Comparison of ENCODE assay signal across 8 cellular contexts in the genomic region with DNA sequence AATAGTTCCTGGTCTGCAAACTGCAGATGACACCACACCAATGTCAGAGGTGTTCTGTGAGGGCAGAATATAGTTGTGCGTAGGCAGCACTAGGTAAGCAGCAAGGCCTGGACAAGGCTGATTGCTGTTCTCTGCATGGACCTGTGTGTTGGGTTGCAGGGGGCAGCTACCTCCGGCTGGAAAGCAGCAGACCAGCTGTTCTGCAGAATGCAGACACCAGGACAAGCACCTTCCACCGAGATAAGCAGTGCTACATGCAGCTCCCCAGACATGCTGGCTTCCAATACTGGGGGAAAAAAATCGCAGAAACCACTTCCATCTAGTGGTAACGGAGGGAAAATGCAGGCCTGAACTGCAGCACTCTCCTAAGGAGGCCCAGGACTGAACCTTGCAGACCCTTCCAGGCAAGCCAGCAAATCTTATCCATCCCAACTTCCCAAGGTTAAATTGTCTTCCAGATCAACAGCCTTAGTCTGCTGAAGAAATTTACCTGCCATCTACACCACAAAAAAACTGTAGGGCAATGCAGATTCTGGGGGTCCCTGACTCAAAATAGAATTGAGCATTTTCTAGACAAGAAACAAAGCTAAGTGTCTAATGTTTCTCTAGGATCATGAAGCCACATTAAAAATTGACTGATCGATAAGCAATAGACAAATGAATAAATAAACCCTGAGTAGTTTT. TPM values are rescaled to one million over a fixed set of nuclear protein-coding genes. Genes with fewer than 3 reads are reported as not detected.
A peak's percentile ranks its signal among the peaks of the same experiment; 100 is the strongest.
DNase-seq lines count a peak whose midpoint lies in the region; ATAC-seq, FAIRE-seq and TF ChIP-seq lines count a peak whose summit lies in the region.

No MANE protein-coding gene starts in this region.

- H3K4me2 ChIP-seq in keratinocyte (ENCODE audit: control insufficient read depth, extremely low read depth, insufficient read depth, low read depth, low read length): no peak overlapping the region

- DNase-seq in AG09319 (ENCODE audit: extremely low read depth, low read depth) (no peak), NCI-H524 (lab: John Stamatoyannopoulos, UW) (peak; percentile 58 to 85), breast epithelium (ENCODE audit: low spot score in 2 of 2) (no peak), keratinocyte (ENCODE audit: low read depth, low spot score) (peak; percentile 19), testis (peak; percentile 47)
- DNase-seq in T-helper 2 cell treated with Interferon-gamma antibody and Interleukin-4, amounts not matched to agents 5 μg/mL and 100 μg/mL, for 36 hours (ENCODE audit: low spot score): no peak

- H3K4me1 Mint-ChIP-seq in T-helper 2 cell treated with Interferon-gamma antibody and Interleukin-4, amounts not matched to agents 5 μg/mL and 100 μg/mL, for 36 hours (ENCODE audit: low read depth): no peaks in the 10 kb centered on the region

- H3K9me1 ChIP-seq in keratinocyte (ENCODE audit: control insufficient read depth, extremely low read depth, insufficient read depth, low read length): no peaks in the 10 kb centered on the region

- TF ChIP-seq CTCF in AG09319 (IDR thresholded peaks at IDR 0.05; ENCODE audit: low read depth, low read length): peak; percentile 45
- TF ChIP-seq CTCF in GM12874 (IDR thresholded peaks at IDR 0.05; ENCODE audit: insufficient read depth, low read depth, low read length): peak; percentile 65
- peak; percentile 8 to 76 (median 67) for TF ChIP-seq CTCF in breast epithelium (IDR thresholded peaks at IDR 0.05)
- TF ChIP-seq CTCF in keratinocyte (optimal IDR thresholded peaks at IDR 0.05 in 1 of 3, IDR thresholded peaks at IDR 0.05 in 1 of 3, conservative IDR thresholded peaks at IDR 0.05 in 1 of 3; ENCODE audit: extremely low read depth in 1 of 3, insufficient read depth in 2 of 3, low read length in 3 of 3): peak; percentile 85 to 92 (median 87)
- peak in 2 of 3 experiments; percentile 46 to 66 for TF ChIP-seq CTCF in testis (IDR thresholded peaks at IDR 0.05)

- H3K4me1 ChIP-seq in breast epithelium: no peaks in the 10 kb centered on the region
- H3K4me1 ChIP-seq in keratinocyte (ENCODE audit: control insufficient read depth, extremely low read depth, insufficient read depth, low read length): no peaks in the 10 kb centered on the region
- H3K4me1 ChIP-seq in testis: no peaks in the 10 kb centered on the region

- H3K36me3 ChIP-seq in breast epithelium (no peaks in the 10 kb centered on the region), keratinocyte (ENCODE audit: control insufficient read depth in 2 of 2, extremely low read depth in 1 of 2, insufficient read depth in 2 of 2, low read length in 2 of 2) (no peaks in the 10 kb centered on the region), testis (ENCODE audit: low read depth, missing control alignments) (no peaks in the 10 kb centered on the region)

- H3K4me3 Mint-ChIP-seq in T-helper 2 cell treated with Interferon-gamma antibody and Interleukin-4, amounts not matched to agents 5 μg/mL and 100 μg/mL, for 36 hours: no peak overlapping the region

- H3K27ac ChIP-seq in breast epithelium (no peak overlapping the region), keratinocyte (ENCODE audit: control insufficient read depth, insufficient read depth, low read length) (no peak overlapping the region), testis (no peak overlapping the region)

- dilution Hi-C loops in keratinocyte (cut with MboI; ENCODE audit: extremely low pct_ligation_motif_present, low sequenced_read_pairs): no loop called here

- no peak overlapping the region for H3K9ac ChIP-seq in keratinocyte (ENCODE audit: control insufficient read depth, extremely low read depth, insufficient read depth, low read length)

- H3K36me3 Mint-ChIP-seq in T-helper 2 cell treated with Interferon-gamma antibody and Interleukin-4, amounts not matched to agents 5 μg/mL and 100 μg/mL, for 36 hours (ENCODE audit: low read depth): no peaks in the 10 kb centered on the region

- no peak overlapping the region for H2AFZ ChIP-seq in keratinocyte (ENCODE audit: control insufficient read depth, low read length)

- intact Hi-C loops in breast epithelium (cut with DNase I; ENCODE audit: low total_unique reads): loop anchor here (10.0 kb wide), 1 partner anchor 192 kb away; no protein-coding TSS in a partner anchor
- intact Hi-C loops in testis (cut with DNase I; ENCODE audit: low total_unique reads): loop anchor here (10.0 kb wide), 1 partner anchor 202 kb away; no protein-coding TSS in a partner anchor

- H3K9me3 Mint-ChIP-seq in T-helper 2 cell treated with Interferon-gamma antibody and Interleukin-4, amounts not matched to agents 5 μg/mL and 100 μg/mL, for 36 hours: no peaks in the 10 kb centered on the region

- no peak overlapping the region for H3K27ac Mint-ChIP-seq in T-helper 2 cell treated with Interferon-gamma antibody and Interleukin-4, amounts not matched to agents 5 μg/mL and 100 μg/mL, for 36 hours

- peak; percentile 78 for ATAC-seq in HG03280 (IDR thresholded peaks at IDR 0.05; ENCODE audit: unreplicated experiment)

- H3K79me2 ChIP-seq in keratinocyte (ENCODE audit: control insufficient read depth, insufficient read depth, low read length): no peaks in the 10 kb centered on the region

- H4K20me1 ChIP-seq in keratinocyte (ENCODE audit: control insufficient read depth, extremely low read depth, insufficient read depth, low read length): no peaks in the 10 kb centered on the region

- no peak for TF ChIP-seq POLR2A in breast epithelium (IDR thresholded peaks at IDR 0.05)
- no peak for TF ChIP-seq POLR2A in testis (IDR thresholded peaks at IDR 0.05)

- H3K9me3 ChIP-seq in breast epithelium: no peaks in the 10 kb centered on the region
- no peaks in the 10 kb centered on the region for H3K9me3 ChIP-seq in keratinocyte (ENCODE audit: control insufficient read depth, low read depth, low read length)
- H3K9me3 ChIP-seq in testis: no peaks in the 10 kb centered on the region

- H3K27me3 Mint-ChIP-seq in T-helper 2 cell treated with Interferon-gamma antibody and Interleukin-4, amounts not matched to agents 5 μg/mL and 100 μg/mL, for 36 hours (ENCODE audit: low read depth): no peaks in the 10 kb centered on the region

- WGBS in testis, 2 donors: 25 to 38% methylated on average over 4 to 6 of the region's 6 CpGs

- FAIRE-seq in keratinocyte (lab: Jason Lieb, UNC): peak; percentile 69

- H3K4me3 ChIP-seq in breast epithelium: no peak overlapping the region
- H3K4me3 ChIP-seq in keratinocyte (ENCODE audit: control insufficient read depth in 2 of 3, extremely low read depth in 1 of 3, insufficient read depth in 2 of 3, low read depth in 1 of 3, low read length in 3 of 3): no peak overlapping the region
- no peak overlapping the region for H3K4me3 ChIP-seq in testis

- no peaks in the 10 kb centered on the region for H3K27me3 ChIP-seq in breast epithelium
- no peaks in the 10 kb centered on the region for H3K27me3 ChIP-seq in keratinocyte (ENCODE audit: control insufficient read depth, extremely low read depth, insufficient read depth, low read length)
- H3K27me3 ChIP-seq in testis: no peaks in the 10 kb centered on the region

RNA-seq across cellular contexts. Expression of a gene that starts 50.5 kb away (rescaled TPM):
- total RNA-seq in breast epithelium: 10 to 100 TPM in 2 of 3 donors, 1 to 10 TPM in 1; 2.2 to 37.3 (median 16.1) TPM
- 4.4 to 6.5 TPM (median 4.5 TPM) in 3 replicates for polyA plus RNA-seq in keratinocyte
- 3.7 TPM for polyA plus RNA-seq in keratinocyte (2011; ENCODE audit: low read depth)
- polyA plus RNA-seq in keratinocyte (2011; cell fraction: cytosol; rRNA removed): 7.9 and 9.7 TPM in 2 replicates
- polyA plus RNA-seq in keratinocyte (2011; cell fraction: nucleus; rRNA removed): 8.6 and 10.8 TPM in 2 replicates
- polyA plus RNA-seq in keratinocyte (2012; ENCODE audit: low replicate concordance): 5.4 and 6.8 TPM in 2 replicates
- 4.5 to 12.7 TPM (median 9.8 TPM) in 3 replicates for polyA minus RNA-seq in keratinocyte
- polyA minus RNA-seq in keratinocyte (2011; cell fraction: cytosol; rRNA and poly(A)+ RNA removed): 5.6 TPM
- 7.6 and 12.6 TPM in 2 replicates for polyA minus RNA-seq in keratinocyte (2011; cell fraction: nucleus; rRNA and poly(A)+ RNA removed)
- total RNA-seq in testis: 10 to 100 TPM; 12.3 to 14.8 TPM
- 9.2 TPM for polyA plus RNA-seq in testis (ENCODE audit: insufficient read depth, low read depth, low replicate concordance)

Comparison
In these comparisons a context has a peak if more than half of its experiments do, and no peak if none do; other contexts are left out.
1. DNase-seq: peak in NCI-H524 (2 of 2), keratinocyte (single experiment) and testis (single experiment); none in AG09319 (single experiment), breast epithelium (0 of 2) and T-helper 2 cell treated with Interferon-gamma antibody and Interleukin-4, amounts not matched to agents 5 μg/mL and 100 μg/mL, for 36 hours (single experiment).
2. Peak in every context shown above with its lines, with median percentiles within 50 percentile points of each other: CTCF ChIP-seq.